30 cellular contexts compared by ENCODE assay signal in genomic region chr9:16690628-16691027, GRCh38.
"Had no signal": no experiment of that assay in that cellular context is flagged by ENCODE, and none has a peak within 500 bp of the region (broad histone marks: within the 10 kb centered on the region; RNA-seq: fewer than 3 reads in every experiment).

No MANE protein-coding gene starts in this region.

- H3K36me3 ChIP-seq: WERI-Rb-1 had no signal

- H3K4me3 ChIP-seq: K562 had no signal

- H3K4me3 Mint-ChIP-seq: activated CD8-positive, alpha-beta T cell treated with anti-CD3 and anti-CD28 coated beads, Interleukin-2, amount 10 ng/mL, durations not matched to agents 7 days and 5 days; activated naive CD4-positive, alpha-beta T cell treated with anti-CD3 and anti-CD28 coated beads, Interleukin-2, amount 50 U/mL, for 24 hours; activated T-helper 1 cell treated with anti-CD3 and anti-CD28 coated beads, Interleukin-12 subunit alpha, Interleukin-12 subunit beta, Interleukin-2, Interleukin-4 antibody, amounts not matched to agents 30 ng/mL and 10 ng/mL and 1 ng/mL, durations not matched to agents 14 hours and 24 hours and 36 hours; T-cell had no signal

- H3K9me3 Mint-ChIP-seq: activated naive CD4-positive, alpha-beta T cell treated with anti-CD3 and anti-CD28 coated beads, Interleukin-2, amount 50 U/mL, for 24 hours; activated T-helper 1 cell treated with anti-CD3 and anti-CD28 coated beads, Interleukin-12 subunit alpha, Interleukin-12 subunit beta, Interleukin-2, Interleukin-4 antibody, amounts not matched to agents 30 ng/mL and 10 ng/mL and 1 ng/mL, durations not matched to agents 14 hours and 24 hours and 36 hours had no signal

- ATAC-seq: activated CD4-positive, CD25-positive, alpha-beta regulatory T cell treated with anti-CD3 and anti-CD28 coated beads, Interleukin-2, amount 50 U/mL, for 24 hours; activated CD8-positive, alpha-beta T cell treated with anti-CD3 and anti-CD28 coated beads, Interleukin-2, amount 10 ng/mL, durations not matched to agents 7 days and 5 days; K562; PC-3; T-cell had no signal

- DNase-seq: activated CD4-positive, alpha-beta T cell treated with anti-CD3 and anti-CD28 coated beads for 48 hours; activated CD4-positive, alpha-beta T cell treated with anti-CD3 and anti-CD28 coated beads, Interleukin-2, amount 50 U/mL, for 4 hours; activated CD8-positive, alpha-beta memory T cell treated with anti-CD3 and anti-CD28 coated beads, Interleukin-2, amount 50 U/mL, for 48 hours; activated CD8-positive, alpha-beta T cell treated with anti-CD3 and anti-CD28 coated beads, Interleukin-2, amount 10 ng/mL, durations not matched to agents 7 days and 5 days; activated effector memory CD4-positive, alpha-beta T cell treated with Interleukin-2 at 50 U/mL for 16 hours; activated naive CD4-positive, alpha-beta T cell; activated T-cell treated with anti-CD3 and anti-CD28 coated beads, Interleukin-2, amount 50 U/mL, for 1 hour; aorta; central memory CD4-positive, alpha-beta T cell; Karpas-422; MM.1S; NCI-H1105 treated with DMSO at 0.1 percent for 48 hours; NCI-H1436 treated with DMSO at 0.1 percent for 48 hours; NCI-H187; NCI-H2081; NCI-H345; NCI-H510A; PC-3; SHP77; T-cell; T-helper 2 cell; T1000; WERI-Rb-1 had no signal

- H3K27me3 Mint-ChIP-seq: activated naive CD4-positive, alpha-beta T cell treated with anti-CD3 and anti-CD28 coated beads, Interleukin-2, amount 50 U/mL, for 24 hours; T-cell had no signal

- H3K4me1 Mint-ChIP-seq: activated naive CD4-positive, alpha-beta T cell treated with anti-CD3 and anti-CD28 coated beads, Interleukin-2, amount 50 U/mL, for 24 hours; T-cell had no signal

- H3K36me3 Mint-ChIP-seq: activated naive CD4-positive, alpha-beta T cell treated with anti-CD3 and anti-CD28 coated beads, Interleukin-2, amount 50 U/mL, for 24 hours; T-cell had no signal

- H3K27ac Mint-ChIP-seq: activated CD8-positive, alpha-beta T cell treated with anti-CD3 and anti-CD28 coated beads, Interleukin-2, amount 10 ng/mL, durations not matched to agents 7 days and 5 days; activated naive CD4-positive, alpha-beta T cell treated with anti-CD3 and anti-CD28 coated beads, Interleukin-2, amount 50 U/mL, for 24 hours; activated T-helper 1 cell treated with anti-CD3 and anti-CD28 coated beads, Interleukin-12 subunit alpha, Interleukin-12 subunit beta, Interleukin-2, Interleukin-4 antibody, amounts not matched to agents 30 ng/mL and 10 ng/mL and 1 ng/mL, durations not matched to agents 14 hours and 24 hours and 36 hours; T-cell had no signal

- FAIRE-seq: bronchial epithelial cell, K562, RCC 7860, TTC549 had no signal
